In genomic region chr14:68158640-68159039, GRCh38 we compare ENCODE assay signal across 25 cellular contexts.
DNase-seq lines count a peak whose midpoint lies in the region; ATAC-seq and TF ChIP-seq lines count a peak whose summit lies in the region.
"Had no signal": no experiment of that assay in that cellular context is flagged by ENCODE, and none has a peak within 500 bp of the region (broad histone marks: within the 10 kb centered on the region; RNA-seq: fewer than 3 reads in every experiment).

No MANE protein-coding gene starts in this region.

- peaks cover 4% of the 10 kb centered on the region for H3K4me1 ChIP-seq in left ventricle myocardium inferior
- peaks cover 0 to 52% (median 16%) of the 10 kb centered on the region in 3 donors for H3K4me1 ChIP-seq in esophagus squamous epithelium

- no peak for DNase-seq in left ventricle myocardium inferior
- no peak for DNase-seq in left cardiac atrium
- DNase-seq in esophagus squamous epithelium (lab: John Stamatoyannopoulos, UW): no peak
- DNase-seq in activated CD8-positive, alpha-beta T cell treated with anti-CD3 and anti-CD28 coated beads, Interleukin-2, amount 10 ng/mL, durations not matched to agents 7 days and 5 days: no peak
- DNase-seq in anterior cingulate cortex (lab: John Stamatoyannopoulos, UW): no peak
- no peak for DNase-seq in activated CD8-positive, alpha-beta memory T cell treated with anti-CD3 and anti-CD28 coated beads, Interleukin-2, amount 10 ng/mL, durations not matched to agents 7 days and 5 days
- DNase-seq: 8988T; activated CD4-positive, alpha-beta T cell treated with anti-CD3 and anti-CD28 coated beads, Interleukin-2, amount 50 U/mL, for 4 hours; activated effector memory CD4-positive, alpha-beta T cell treated with Interleukin-2 at 50 U/mL for 16 hours; activated naive CD8-positive, alpha-beta T cell treated with anti-CD3 and anti-CD28 coated beads, Interleukin-2, amount 50 U/mL, for 24 hours; Caco-2; left colon; NCI-H1105; NCI-H446 treated with DMSO at 0.1 percent for 48 hours; NK-92 treated with Interleukin-12 subunit alpha and Interleukin-12 subunit beta, amount 100 ng/mL, for 24 hours; stimulated activated CD4-positive, alpha-beta T cell treated with anti-CD3 and anti-CD28 coated beads, Interleukin-2, amount 100 ng/mL, for 24 hours; stimulated activated naive CD4-positive, alpha-beta T cell; thyroid gland; WERI-Rb-1 had no signal

- no peak for ATAC-seq in left cardiac atrium
- ATAC-seq in activated CD8-positive, alpha-beta T cell treated with anti-CD3 and anti-CD28 coated beads, Interleukin-2, amount 10 ng/mL, durations not matched to agents 7 days and 5 days: no peak
- no peak for ATAC-seq in stimulated activated memory B cell treated with anti-CD40 and anti-IgM and Interleukin-4, amounts not matched to agents 10 μg/mL and 1 μg/mL and 100 μg/mL, for 72 hours
- ATAC-seq in activated CD8-positive, alpha-beta memory T cell treated with anti-CD3 and anti-CD28 coated beads, Interleukin-2, amount 10 ng/mL, durations not matched to agents 7 days and 5 days: no peak
- ATAC-seq: activated naive CD8-positive, alpha-beta T cell treated with anti-CD3 and anti-CD28 coated beads, Interleukin-2, amount 50 U/mL, for 24 hours had no signal

- H3K27me3 ChIP-seq in left ventricle myocardium inferior (ENCODE audit: low read depth) (no peaks in the 10 kb centered on the region), esophagus squamous epithelium (no peaks in the 10 kb centered on the region)
- H3K27me3 ChIP-seq: thyroid gland had no signal

- peaks cover 56% of the 10 kb centered on the region for H3K4me1 Mint-ChIP-seq in nephron
- no peaks in the 10 kb centered on the region for H3K4me1 Mint-ChIP-seq in activated CD8-positive, alpha-beta T cell treated with anti-CD3 and anti-CD28 coated beads, Interleukin-2, amount 10 ng/mL, durations not matched to agents 7 days and 5 days (ENCODE audit: low read depth)
- H3K4me1 Mint-ChIP-seq in stimulated activated memory B cell treated with anti-CD40 and anti-IgM and Interleukin-4, amounts not matched to agents 10 μg/mL and 1 μg/mL and 100 μg/mL, for 72 hours: peaks cover 7% of the 10 kb centered on the region
- H3K4me1 Mint-ChIP-seq in activated CD8-positive, alpha-beta memory T cell treated with anti-CD3 and anti-CD28 coated beads, Interleukin-2, amount 10 ng/mL, durations not matched to agents 7 days and 5 days: peaks cover 2% of the 10 kb centered on the region
- H3K4me1 Mint-ChIP-seq: activated naive CD8-positive, alpha-beta T cell treated with anti-CD3 and anti-CD28 coated beads, Interleukin-2, amount 50 U/mL, for 24 hours had no signal

- WGBS in esophagus squamous epithelium, 2 donors: 36 to 70% methylated on average over 4 of the region's 4 CpGs

- H3K36me3 ChIP-seq in left ventricle myocardium inferior (no peaks in the 10 kb centered on the region), esophagus squamous epithelium (no peaks in the 10 kb centered on the region)
- H3K36me3 ChIP-seq: thyroid gland, WERI-Rb-1 had no signal

- H3K4me3 Mint-ChIP-seq in nephron: no peak overlapping the region
- no peak overlapping the region for H3K4me3 Mint-ChIP-seq in activated CD8-positive, alpha-beta T cell treated with anti-CD3 and anti-CD28 coated beads, Interleukin-2, amount 10 ng/mL, durations not matched to agents 7 days and 5 days
- H3K4me3 Mint-ChIP-seq in stimulated activated memory B cell treated with anti-CD40 and anti-IgM and Interleukin-4, amounts not matched to agents 10 μg/mL and 1 μg/mL and 100 μg/mL, for 72 hours: no peak overlapping the region
- H3K4me3 Mint-ChIP-seq in activated CD8-positive, alpha-beta memory T cell treated with anti-CD3 and anti-CD28 coated beads, Interleukin-2, amount 10 ng/mL, durations not matched to agents 7 days and 5 days: no peak overlapping the region
- H3K4me3 Mint-ChIP-seq: activated naive CD8-positive, alpha-beta T cell treated with anti-CD3 and anti-CD28 coated beads, Interleukin-2, amount 50 U/mL, for 24 hours; T-helper 2 cell treated with Interferon-gamma antibody and Interleukin-4, amounts not matched to agents 5 μg/mL and 100 μg/mL, for 36 hours had no signal

- intact Hi-C loops in left ventricle myocardium inferior (cut with micrococcal nuclease) (no loop called here), left cardiac atrium (cut with DNase I) (no loop called here), esophagus squamous epithelium (cut with DNase I) (no loop called here)

- no peaks in the 10 kb centered on the region for H3K9me3 ChIP-seq in left ventricle myocardium inferior (replicated peaks)
- H3K9me3 ChIP-seq in esophagus squamous epithelium: no peaks in the 10 kb centered on the region
- H3K9me3 ChIP-seq: Caco-2, thyroid gland had no signal

- CTCF ChIA-PET in activated CD8-positive, alpha-beta T cell treated with anti-CD3 and anti-CD28 coated beads, Interleukin-2, amount 10 ng/mL, durations not matched to agents 7 days and 5 days (lab: Charles Lee): interaction anchor here (1.5 kb wide), 1 partner anchor 32 kb away, joined by 4 read pairs; no protein-coding TSS in a partner anchor
- CTCF ChIA-PET in activated CD8-positive, alpha-beta memory T cell treated with anti-CD3 and anti-CD28 coated beads, Interleukin-2, amount 10 ng/mL, durations not matched to agents 7 days and 5 days (lab: Charles Lee): no interaction called here

- TF ChIP-seq CTCF in left ventricle myocardium inferior (IDR thresholded peaks at IDR 0.05; ENCODE audit: borderline replicate concordance) (peak; percentile 23), esophagus squamous epithelium (IDR thresholded peaks at IDR 0.05) (peak in 1 of 6 experiments; percentile 14), nephron (IDR thresholded peaks at IDR 0.05; ENCODE audit: unreplicated experiment in 3 of 3) (no peak)

- peaks cover 10% of the 10 kb centered on the region for H3K9me3 Mint-ChIP-seq in nephron
- peaks cover 5% of the 10 kb centered on the region for H3K9me3 Mint-ChIP-seq in activated CD8-positive, alpha-beta T cell treated with anti-CD3 and anti-CD28 coated beads, Interleukin-2, amount 10 ng/mL, durations not matched to agents 7 days and 5 days (ENCODE audit: insufficient read depth)
- peaks cover 4% of the 10 kb centered on the region for H3K9me3 Mint-ChIP-seq in stimulated activated memory B cell treated with anti-CD40 and anti-IgM and Interleukin-4, amounts not matched to agents 10 μg/mL and 1 μg/mL and 100 μg/mL, for 72 hours
- peaks cover 5% of the 10 kb centered on the region for H3K9me3 Mint-ChIP-seq in activated CD8-positive, alpha-beta memory T cell treated with anti-CD3 and anti-CD28 coated beads, Interleukin-2, amount 10 ng/mL, durations not matched to agents 7 days and 5 days (ENCODE audit: low read depth)

- H3K27me3 Mint-ChIP-seq in nephron (ENCODE audit: low read depth): no peaks in the 10 kb centered on the region
- no peaks in the 10 kb centered on the region for H3K27me3 Mint-ChIP-seq in activated CD8-positive, alpha-beta T cell treated with anti-CD3 and anti-CD28 coated beads, Interleukin-2, amount 10 ng/mL, durations not matched to agents 7 days and 5 days (ENCODE audit: low read depth)
- H3K27me3 Mint-ChIP-seq in stimulated activated memory B cell treated with anti-CD40 and anti-IgM and Interleukin-4, amounts not matched to agents 10 μg/mL and 1 μg/mL and 100 μg/mL, for 72 hours: no peaks in the 10 kb centered on the region
- no peaks in the 10 kb centered on the region for H3K27me3 Mint-ChIP-seq in activated CD8-positive, alpha-beta memory T cell treated with anti-CD3 and anti-CD28 coated beads, Interleukin-2, amount 10 ng/mL, durations not matched to agents 7 days and 5 days
- H3K27me3 Mint-ChIP-seq: activated naive CD8-positive, alpha-beta T cell treated with anti-CD3 and anti-CD28 coated beads, Interleukin-2, amount 50 U/mL, for 24 hours; progenitor cell of endocrine pancreas had no signal

- H3K27ac ChIP-seq in left ventricle myocardium inferior (replicated peaks): no peak overlapping the region
- H3K27ac ChIP-seq in esophagus squamous epithelium: peak overlapping the region in 3 of 4 donors; percentile 11 to 70 (median 66)
- H3K27ac ChIP-seq: coronary artery, thyroid gland, WERI-Rb-1 had no signal

- TF ChIP-seq POLR2A in esophagus squamous epithelium (IDR thresholded peaks at IDR 0.05): no peak

- POLR2A ChIA-PET in activated CD8-positive, alpha-beta T cell treated with anti-CD3 and anti-CD28 coated beads, Interleukin-2, amount 10 ng/mL, durations not matched to agents 7 days and 5 days (lab: Charles Lee): no interaction called here

- H3K27ac Mint-ChIP-seq in nephron: peak overlapping the region; percentile 59 to 96 (median 71)
- no peak overlapping the region for H3K27ac Mint-ChIP-seq in activated CD8-positive, alpha-beta T cell treated with anti-CD3 and anti-CD28 coated beads, Interleukin-2, amount 10 ng/mL, durations not matched to agents 7 days and 5 days
- no peak overlapping the region for H3K27ac Mint-ChIP-seq in stimulated activated memory B cell treated with anti-CD40 and anti-IgM and Interleukin-4, amounts not matched to agents 10 μg/mL and 1 μg/mL and 100 μg/mL, for 72 hours
- no peak overlapping the region for H3K27ac Mint-ChIP-seq in activated CD8-positive, alpha-beta memory T cell treated with anti-CD3 and anti-CD28 coated beads, Interleukin-2, amount 10 ng/mL, durations not matched to agents 7 days and 5 days
- H3K27ac Mint-ChIP-seq: activated naive CD8-positive, alpha-beta T cell treated with anti-CD3 and anti-CD28 coated beads, Interleukin-2, amount 50 U/mL, for 24 hours; progenitor cell of endocrine pancreas; T-helper 2 cell treated with Interferon-gamma antibody and Interleukin-4, amounts not matched to agents 5 μg/mL and 100 μg/mL, for 36 hours had no signal

- H3K4me3 ChIP-seq in left ventricle myocardium inferior (no peak overlapping the region), esophagus squamous epithelium (no peak overlapping the region)
- H3K4me3 ChIP-seq: coronary artery, skin epidermis, thyroid gland had no signal

- H3K36me3 Mint-ChIP-seq in nephron (ENCODE audit: low read depth): peaks cover 5% of the 10 kb centered on the region
- no peaks in the 10 kb centered on the region for H3K36me3 Mint-ChIP-seq in activated CD8-positive, alpha-beta T cell treated with anti-CD3 and anti-CD28 coated beads, Interleukin-2, amount 10 ng/mL, durations not matched to agents 7 days and 5 days (ENCODE audit: low read depth)
- peaks cover 8% of the 10 kb centered on the region for H3K36me3 Mint-ChIP-seq in stimulated activated memory B cell treated with anti-CD40 and anti-IgM and Interleukin-4, amounts not matched to agents 10 μg/mL and 1 μg/mL and 100 μg/mL, for 72 hours
- H3K36me3 Mint-ChIP-seq in activated CD8-positive, alpha-beta memory T cell treated with anti-CD3 and anti-CD28 coated beads, Interleukin-2, amount 10 ng/mL, durations not matched to agents 7 days and 5 days: peaks cover 7% of the 10 kb centered on the region

Comparison
In these comparisons a context has a peak if more than half of its experiments do, and no peak if none do; other contexts are left out.
1. H3K27ac Mint-ChIP-seq: peak in nephron (3 of 3); none in activated CD8-positive, alpha-beta T cell treated with anti-CD3 and anti-CD28 coated beads, Interleukin-2, amount 10 ng/mL, durations not matched to agents 7 days and 5 days (single experiment), stimulated activated memory B cell treated with anti-CD40 and anti-IgM and Interleukin-4, amounts not matched to agents 10 μg/mL and 1 μg/mL and 100 μg/mL, for 72 hours (single experiment) and activated CD8-positive, alpha-beta memory T cell treated with anti-CD3 and anti-CD28 coated beads, Interleukin-2, amount 10 ng/mL, durations not matched to agents 7 days and 5 days (single experiment).